In the genomic region with DNA sequence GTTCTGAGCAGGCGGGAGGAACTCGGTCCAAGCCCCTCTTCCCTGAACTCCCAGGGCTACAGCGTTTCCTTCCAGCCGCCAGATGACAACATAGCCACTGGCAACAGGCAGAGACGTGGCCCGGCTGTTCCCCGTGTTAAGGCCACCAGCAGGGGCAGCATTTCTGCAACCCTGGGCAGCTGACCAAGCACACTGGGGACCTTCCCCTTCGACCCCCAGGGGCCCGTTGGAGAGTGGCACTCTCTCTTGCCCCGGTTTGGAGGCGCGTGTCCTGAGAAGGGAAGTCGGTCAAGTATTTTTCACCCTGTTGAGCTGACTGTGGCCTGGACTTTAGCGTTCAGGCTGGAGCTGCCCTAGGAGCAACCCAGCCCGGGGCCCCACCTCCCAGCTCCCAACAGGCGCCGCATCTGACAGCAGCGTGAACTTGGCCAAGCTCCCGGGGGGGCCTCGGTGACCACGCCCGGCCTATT, we compare ENCODE assay signal across 10 cellular contexts. TPM values are rescaled to one million over a fixed set of nuclear protein-coding genes. Genes with fewer than 3 reads are reported as not detected.
DNase-seq lines count a peak whose midpoint lies in the region; ATAC-seq, FAIRE-seq and TF ChIP-seq lines count a peak whose summit lies in the region.
"Had no signal": no experiment of that assay in that cellular context is flagged by ENCODE, and none has a peak within 500 bp of the region (broad histone marks: within the 10 kb centered on the region; RNA-seq: fewer than 3 reads in every experiment).

No MANE protein-coding gene starts in this region.

- H3K27ac Mint-ChIP-seq in GM23338: no peak overlapping the region

- intact Hi-C loops in A673 (cut with micrococcal nuclease; ENCODE audit: unreplicated experiment): no loop called here
- intact Hi-C loops in GM12878 (cut with micrococcal nuclease; ENCODE audit: unreplicated experiment): no loop called here

- 44% methylated on average over 22 of the region's 22 CpGs for WGBS in GM12878 (ENCODE audit: insufficient coverage, insufficient replicate concordance, low lambda C conversion rate, missing lambda C conversion rate)

- no peaks in the 10 kb centered on the region for H3K9me3 ChIP-seq in A673 (ENCODE audit: low read depth, low read length, poor library complexity, severe bottlenecking)
- no peaks in the 10 kb centered on the region for H3K9me3 ChIP-seq in GM12878 (replicated peaks; ENCODE audit: control insufficient read depth, insufficient read depth, low read length)
- no peaks in the 10 kb centered on the region; the same call in 1 of the 2 replicates for H3K9me3 ChIP-seq in iPS-20b (ENCODE audit: insufficient read depth, low read depth, low read length)
- H3K9me3 ChIP-seq in effector memory CD4-positive, alpha-beta T cell (ENCODE audit: control insufficient read depth, low read length): no peaks in the 10 kb centered on the region
- H3K9me3 ChIP-seq: Caco-2, ovary had no signal

- H3K27ac ChIP-seq in A673 (ENCODE audit: low read depth, low read length, poor library complexity, severe bottlenecking) (no peak overlapping the region), GM23338 (ENCODE audit: low read depth) (no peak overlapping the region), GM12878 (ENCODE audit: control insufficient read depth, insufficient read depth) (no peak overlapping the region), iPS-20b (ENCODE audit: low read length) (no peak overlapping the region)
- H3K27ac ChIP-seq in effector memory CD4-positive, alpha-beta T cell (ENCODE audit: insufficient read depth, low read length, poor library complexity, severe bottlenecking): no peak overlapping the region
- H3K27ac ChIP-seq: ovary had no signal

- in situ Hi-C loops in GM12878 (cut with MboI): loop anchor here (25.0 kb wide), 1 partner anchor 340 kb away; no protein-coding TSS in a partner anchor

- CTCF ChIA-PET in A673 (lab: Charles Lee) (no interaction called here), GM12878 (lab: Yijun Ruan, JAX) (interaction anchor here (1.2 kb wide), 1 partner anchor 129 kb away, joined by 4 read pairs; no protein-coding TSS in a partner anchor)

- H3K27me3 ChIP-seq in A673 (replicated peaks; ENCODE audit: insufficient read depth, low read depth, low read length, poor library complexity): no peaks in the 10 kb centered on the region
- H3K27me3 ChIP-seq in GM23338 (ENCODE audit: insufficient read depth): no peaks in the 10 kb centered on the region
- H3K27me3 ChIP-seq in GM12878 (replicated peaks in 1 of 2; ENCODE audit: control insufficient read depth in 2 of 2, insufficient read depth in 2 of 2, low read length in 1 of 2): no peaks in the 10 kb centered on the region
- H3K27me3 ChIP-seq in iPS-20b (ENCODE audit: insufficient read depth, low read length): no peaks in the 10 kb centered on the region
- no peaks in the 10 kb centered on the region for H3K27me3 ChIP-seq in effector memory CD4-positive, alpha-beta T cell (replicated peaks; ENCODE audit: control insufficient read depth, insufficient read depth, low read length, poor library complexity, severe bottlenecking)
- H3K27me3 ChIP-seq: ovary had no signal

- H2AFZ ChIP-seq in GM23338 (peak overlapping the region; percentile 94), GM12878 (ENCODE audit: control insufficient read depth, low read depth, low read length) (no peak overlapping the region)

- H3K4me3 Mint-ChIP-seq in GM23338: no peak overlapping the region

- H3K9me3 Mint-ChIP-seq in GM23338: no peaks in the 10 kb centered on the region

- H3K4me2 ChIP-seq in GM23338: peak overlapping the region; percentile 57; the same call in 1 of the 2 replicates
- no peak overlapping the region for H3K4me2 ChIP-seq in GM12878 (ENCODE audit: control insufficient read depth, insufficient read depth)

- ATAC-seq in GM23338 (peak; percentile 99), GM12878 (peak; percentile 74), HG03439 (IDR thresholded peaks at IDR 0.05; ENCODE audit: unreplicated experiment) (no peak), GM18519 (IDR thresholded peaks at IDR 0.05; ENCODE audit: low FRiP score, unreplicated experiment) (no peak), HG03378 (IDR thresholded peaks at IDR 0.05; ENCODE audit: unreplicated experiment) (no peak)

- peaks cover 5% of the 10 kb centered on the region for H3K27me3 Mint-ChIP-seq in GM23338 (ENCODE audit: insufficient read depth, low read depth, poor library complexity)

- TF ChIP-seq CTCF in A673 (conservative IDR thresholded peaks at IDR 0.05; ENCODE audit: low read depth, low read length) (peak; percentile 31; the same call in 1 of the 2 replicates), GM23338 (conservative IDR thresholded peaks at IDR 0.05; ENCODE audit: low read depth in 2 of 2) (peak; percentile 77 to 79), GM12878 (IDR thresholded peaks at IDR 0.05 in 2 of 3, conservative IDR thresholded peaks at IDR 0.05 in 1 of 3; ENCODE audit: control insufficient read depth in 2 of 3, extremely low read depth in 1 of 3, insufficient read depth in 1 of 3, low read depth in 3 of 3, low read length in 3 of 3) (peak in 2 of 3 experiments; percentile 2 to 34; a peak in 1 of 6 replicates)

- H3K9me2 ChIP-seq in GM23338 (ENCODE audit: insufficient read depth): no peaks in the 10 kb centered on the region

- POLR2A ChIA-PET in A673 (lab: Charles Lee; ENCODE audit: low non-redundant PET) (no interaction called here), GM12878 (lab: Charles Lee) (no interaction called here)

- no peak for FAIRE-seq in GM12878 (lab: Jason Lieb, UNC)

- H3K79me2 ChIP-seq in GM23338 (replicated peaks; ENCODE audit: insufficient read depth) (no peaks in the 10 kb centered on the region), GM12878 (ENCODE audit: control insufficient read depth, insufficient read depth, low read length) (no peaks in the 10 kb centered on the region)

- no peak for TF ChIP-seq EP300 in GM12878 (IDR thresholded peaks at IDR 0.05; ENCODE audit: borderline replicate concordance in 1 of 2, control insufficient read depth in 1 of 2, low read depth in 2 of 2, low read length in 2 of 2)

- no peak overlapping the region for H3K4me3 ChIP-seq in A673 (ENCODE audit: low read depth, low read length, poor library complexity, severe bottlenecking)
- H3K4me3 ChIP-seq in GM23338: 0 out of 2 replicates have a peak overlapping the region, but pooled peaks have one; percentile 32
- H3K4me3 ChIP-seq in GM12878: no peak overlapping the region
- H3K4me3 ChIP-seq in iPS-20b (ENCODE audit: low read length): peak overlapping the region; percentile 40; the same call in 1 of the 2 replicates
- no peak overlapping the region for H3K4me3 ChIP-seq in effector memory CD4-positive, alpha-beta T cell (ENCODE audit: insufficient read depth, low read depth, low read length, poor library complexity, severe bottlenecking)
- H3K4me3 ChIP-seq: ovary had no signal

- H3K9ac ChIP-seq in GM12878 (ENCODE audit: control insufficient read depth, insufficient read depth, low read length) (no peak overlapping the region), iPS-20b (ENCODE audit: low read depth, low read length) (no peak overlapping the region)

- no peak for DNase-seq in A673 (ENCODE audit: low spot score)
- DNase-seq in GM23338 (ENCODE audit: low spot score): peak; percentile 91
- DNase-seq in GM12878 (ENCODE audit: low read depth, low spot score): no peak
- DNase-seq in effector memory CD4-positive, alpha-beta T cell: no peak

- H4K20me1 ChIP-seq in GM23338 (replicated peaks; ENCODE audit: insufficient read depth): no peaks in the 10 kb centered on the region
- H4K20me1 ChIP-seq in GM12878 (ENCODE audit: control insufficient read depth, insufficient read depth): no peaks in the 10 kb centered on the region

- TF ChIP-seq POLR2A in GM12878 (IDR thresholded peaks at IDR 0.05; ENCODE audit: low read depth, low read length): no peak

- no peaks in the 10 kb centered on the region for H3K36me3 ChIP-seq in A673 (ENCODE audit: insufficient read depth, low read length, poor library complexity, severe bottlenecking)
- H3K36me3 ChIP-seq in GM23338 (ENCODE audit: insufficient read depth): no peaks in the 10 kb centered on the region
- H3K36me3 ChIP-seq in GM12878 (ENCODE audit: control insufficient read depth in 2 of 2, insufficient read depth in 2 of 2, low read length in 1 of 2): no peaks in the 10 kb centered on the region
- 0 out of 2 replicates have a peak, but pooled peaks cover under 1% of the 10 kb centered on the region for H3K36me3 ChIP-seq in iPS-20b (ENCODE audit: insufficient read depth, low read depth, low read length)
- H3K36me3 ChIP-seq in effector memory CD4-positive, alpha-beta T cell (ENCODE audit: control insufficient read depth, insufficient read depth, low read length): no peaks in the 10 kb centered on the region
- H3K36me3 ChIP-seq: ovary had no signal

- peaks cover 1% of the 10 kb centered on the region for H3K36me3 Mint-ChIP-seq in GM23338 (ENCODE audit: low read depth)

- no peak for TF ChIP-seq RAD21 in GM12878 (IDR thresholded peaks at IDR 0.05; ENCODE audit: insufficient read depth, low read depth, low read length)

- no peaks in the 10 kb centered on the region for H3K4me1 ChIP-seq in A673 (ENCODE audit: insufficient read depth, low read length, poor library complexity, severe bottlenecking)
- 0 out of 2 replicates have a peak, but pooled peaks cover 4% of the 10 kb centered on the region for H3K4me1 ChIP-seq in GM23338 (ENCODE audit: insufficient read depth)
- H3K4me1 ChIP-seq in GM12878 (ENCODE audit: control insufficient read depth, insufficient read depth, low read length): no peaks in the 10 kb centered on the region
- peaks cover 11% of the 10 kb centered on the region for H3K4me1 ChIP-seq in iPS-20b (ENCODE audit: insufficient read depth, low read length)
- H3K4me1 ChIP-seq in effector memory CD4-positive, alpha-beta T cell (ENCODE audit: control insufficient read depth, insufficient read depth, low read length, poor library complexity, severe bottlenecking): no peaks in the 10 kb centered on the region

- SMC1A ChIA-PET in GM12878 (lab: Charles Lee; ENCODE audit: uncharacterized antibody, unreplicated experiment): no interaction called here

- H3F3A ChIP-seq in GM23338 (replicated peaks; ENCODE audit: low read depth): 0 out of 2 replicates have a peak, but pooled peaks cover 3% of the 10 kb centered on the region

- H3K4me1 Mint-ChIP-seq in GM23338: peaks cover 14% of the 10 kb centered on the region

- RAD21 ChIA-PET in GM12878 (lab: Charles Lee; ENCODE audit: unreplicated experiment): no interaction called here

- no TSS peak for BruUV-seq in A673 (replicated peaks; lab: Mats Ljungman, UMichigan)
- no TSS peak for BruUV-seq in GM12878 (replicated peaks; lab: Mats Ljungman, UMichigan)

RNA-seq across cellular contexts. Expression of a gene that starts 37.6 kb away (rescaled TPM):
- total RNA-seq in A673 (2021) (6.6 and 6.8 TPM in 2 replicates), GM12878 (2014; rRNA removed) (3.9 and 4.2 TPM in 2 replicates), GM12878 (2014; rRNA removed; fragmentation: Illumina TruSeq; extraction: Trizol) (3.2 and 4.4 TPM in 2 replicates), GM12878 (2021) (3.0 and 4.4 TPM in 2 replicates)
- total RNA-seq in GM23338 (2014; rRNA removed; shearing (Covaris generic)): 4.1 and 12.2 TPM in 2 replicates
- polyA plus RNA-seq in GM23338 (2016; fragmentation: Nextera tagmentation; extraction: Ambion mirVana) (4.5 and 6.0 TPM in 2 replicates), GM12878 (2011; rRNA removed) (4.3 and 4.5 TPM in 2 replicates), GM12878 (2014; fragmentation: Illumina TruSeq; extraction: Trizol) (4.8 and 5.5 TPM in 2 replicates), GM12878 (2014; fragmentation: Nextera tagmentation; extraction: Ambion mirVana) (under 1 TPM; 0.37 TPM), GM12878 (2014; rRNA removed) (3.0 and 4.5 TPM in 2 replicates), GM12878 (2016; fragmentation: Nextera tagmentation; extraction: Ambion mirVana) (1 to 10 TPM; 3.8 to 4.0 TPM)
- 16.3 and 20.3 TPM in 2 replicates for total RNA-seq in GM12878 (2013; cell fraction: nucleolus; rRNA removed)
- 4.2 TPM for polyA plus RNA-seq in GM12878 (2011; ENCODE audit: low read depth)
- polyA plus RNA-seq in GM12878 (2011; cell fraction: cytosol; rRNA removed): 3.4 and 3.6 TPM in 2 replicates
- 6.4 and 7.0 TPM in 2 replicates for polyA plus RNA-seq in GM12878 (2011; cell fraction: nucleus; rRNA removed)
- 2.5 and 2.6 TPM in 2 replicates for polyA plus RNA-seq in GM12878 (2012)
- polyA minus RNA-seq in GM12878 (2011; rRNA and poly(A)+ RNA removed): 5.6 and 5.9 TPM in 2 replicates
- polyA minus RNA-seq in GM12878 (2011; cell fraction: cytosol; rRNA and poly(A)+ RNA removed): 2.0 and 3.0 TPM in 2 replicates
- 6.3 and 6.8 TPM in 2 replicates for polyA minus RNA-seq in GM12878 (2011; cell fraction: nucleus; rRNA and poly(A)+ RNA removed)

RNA-seq across cellular contexts. Expression of a gene that starts 37.7 kb away (rescaled TPM):
- 38.3 and 49.3 TPM in 2 replicates for total RNA-seq in A673 (2021)
- total RNA-seq in GM23338 (2014; rRNA removed; shearing (Covaris generic)): 33.5 and 44.0 TPM in 2 replicates
- polyA plus RNA-seq in GM23338 (2016; fragmentation: Nextera tagmentation; extraction: Ambion mirVana): 87.8 and 105 TPM in 2 replicates
- 8.1 and 9.9 TPM in 2 replicates for total RNA-seq in GM12878 (2013; cell fraction: nucleolus; rRNA removed)
- 38.2 and 44.5 TPM in 2 replicates for total RNA-seq in GM12878 (2014; rRNA removed)
- total RNA-seq in GM12878 (2014; rRNA removed; fragmentation: Illumina TruSeq; extraction: Trizol): 75.1 and 85.4 TPM in 2 replicates
- total RNA-seq in GM12878 (2021): 36.5 and 38.6 TPM in 2 replicates
- polyA plus RNA-seq in GM12878 (2011; ENCODE audit: low read depth): 14.9 TPM
- polyA plus RNA-seq in GM12878 (2011; rRNA removed): 18.6 and 25.3 TPM in 2 replicates
- 6.5 and 7.0 TPM in 2 replicates for polyA plus RNA-seq in GM12878 (2011; cell fraction: cytosol; rRNA removed)
- 7.0 and 9.8 TPM in 2 replicates for polyA plus RNA-seq in GM12878 (2011; cell fraction: nucleus; rRNA removed)
- polyA plus RNA-seq in GM12878 (2012): 24.8 and 25.9 TPM in 2 replicates
- 81.8 and 82.0 TPM in 2 replicates for polyA plus RNA-seq in GM12878 (2014; fragmentation: Illumina TruSeq; extraction: Trizol)
- polyA plus RNA-seq in GM12878 (2014; fragmentation: Nextera tagmentation; extraction: Ambion mirVana): 10 to 100 TPM; 18.3 to 27.2 TPM
- 37.0 and 42.1 TPM in 2 replicates for polyA plus RNA-seq in GM12878 (2014; rRNA removed)
- 10 to 100 TPM; 55.6 to 64.4 TPM for polyA plus RNA-seq in GM12878 (2016; fragmentation: Nextera tagmentation; extraction: Ambion mirVana)
- 1.9 and 3.7 TPM in 2 replicates for polyA minus RNA-seq in GM12878 (2011; rRNA and poly(A)+ RNA removed)
- polyA minus RNA-seq in GM12878 (2011; cell fraction: cytosol; rRNA and poly(A)+ RNA removed): 4.7 and 5.1 TPM in 2 replicates
- 2.7 and 5.4 TPM in 2 replicates for polyA minus RNA-seq in GM12878 (2011; cell fraction: nucleus; rRNA and poly(A)+ RNA removed)

RNA-seq across cellular contexts. Expression of a gene that starts 59.2 kb away (rescaled TPM):
- total RNA-seq in A673 (2021) (1.3 and 2.7 TPM in 2 replicates), GM12878 (2014; rRNA removed) (not detected in 2 replicates), GM12878 (2014; rRNA removed; fragmentation: Illumina TruSeq; extraction: Trizol) (not detected in 2 replicates), GM12878 (2021) (0.10 TPM in 1 of 2 replicates, not detected in the other)
- 28.7 and 34.5 TPM in 2 replicates for total RNA-seq in GM23338 (2014; rRNA removed; shearing (Covaris generic))
- polyA plus RNA-seq in GM23338 (2016; fragmentation: Nextera tagmentation; extraction: Ambion mirVana) (16.5 and 17.4 TPM in 2 replicates), GM12878 (2011; rRNA removed) (0.03 TPM in 1 of 2 replicates, not detected in the other), GM12878 (2014; fragmentation: Illumina TruSeq; extraction: Trizol) (0.06 TPM in 1 of 2 replicates, not detected in the other), GM12878 (2014; fragmentation: Nextera tagmentation; extraction: Ambion mirVana) (not detected), GM12878 (2014; rRNA removed) (0.22 TPM in 1 of 2 replicates, not detected in the other), GM12878 (2016; fragmentation: Nextera tagmentation; extraction: Ambion mirVana) (under 1 TPM; 0.15 to 0.19 TPM)
- total RNA-seq in GM12878 (2013; cell fraction: nucleolus; rRNA removed): not detected in 2 replicates
- 0.42 TPM for polyA plus RNA-seq in GM12878 (2011; ENCODE audit: low read depth)
- polyA plus RNA-seq in GM12878 (2011; cell fraction: cytosol; rRNA removed): not detected in 2 replicates
- polyA plus RNA-seq in GM12878 (2011; cell fraction: nucleus; rRNA removed): 0.26 TPM in 1 of 2 replicates, not detected in the other
- 0.59 and 0.70 TPM in 2 replicates for polyA plus RNA-seq in GM12878 (2012)
- polyA minus RNA-seq in GM12878 (2011; rRNA and poly(A)+ RNA removed): not detected in 2 replicates
- not detected in 2 replicates for polyA minus RNA-seq in GM12878 (2011; cell fraction: cytosol; rRNA and poly(A)+ RNA removed)
- polyA minus RNA-seq in GM12878 (2011; cell fraction: nucleus; rRNA and poly(A)+ RNA removed): not detected in 2 replicates

Comparison
In these comparisons a context has a peak if more than half of its experiments do, and no peak if none do; other contexts are left out.
1. H3K4me3 ChIP-seq: peak in GM23338 (single experiment) and iPS-20b (single experiment); none in A673 (single experiment), GM12878 (single experiment) and effector memory CD4-positive, alpha-beta T cell (single experiment).
2. CTCF ChIP-seq: peak in every context shown above with its lines; median percentile 78 in GM23338; 31 in A673; 18 in GM12878.
3. ATAC-seq: peak in GM23338 (single experiment) and GM12878 (single experiment); none in HG03439 (single experiment), GM18519 (single experiment) and HG03378 (single experiment).